In the genomic region with DNA sequence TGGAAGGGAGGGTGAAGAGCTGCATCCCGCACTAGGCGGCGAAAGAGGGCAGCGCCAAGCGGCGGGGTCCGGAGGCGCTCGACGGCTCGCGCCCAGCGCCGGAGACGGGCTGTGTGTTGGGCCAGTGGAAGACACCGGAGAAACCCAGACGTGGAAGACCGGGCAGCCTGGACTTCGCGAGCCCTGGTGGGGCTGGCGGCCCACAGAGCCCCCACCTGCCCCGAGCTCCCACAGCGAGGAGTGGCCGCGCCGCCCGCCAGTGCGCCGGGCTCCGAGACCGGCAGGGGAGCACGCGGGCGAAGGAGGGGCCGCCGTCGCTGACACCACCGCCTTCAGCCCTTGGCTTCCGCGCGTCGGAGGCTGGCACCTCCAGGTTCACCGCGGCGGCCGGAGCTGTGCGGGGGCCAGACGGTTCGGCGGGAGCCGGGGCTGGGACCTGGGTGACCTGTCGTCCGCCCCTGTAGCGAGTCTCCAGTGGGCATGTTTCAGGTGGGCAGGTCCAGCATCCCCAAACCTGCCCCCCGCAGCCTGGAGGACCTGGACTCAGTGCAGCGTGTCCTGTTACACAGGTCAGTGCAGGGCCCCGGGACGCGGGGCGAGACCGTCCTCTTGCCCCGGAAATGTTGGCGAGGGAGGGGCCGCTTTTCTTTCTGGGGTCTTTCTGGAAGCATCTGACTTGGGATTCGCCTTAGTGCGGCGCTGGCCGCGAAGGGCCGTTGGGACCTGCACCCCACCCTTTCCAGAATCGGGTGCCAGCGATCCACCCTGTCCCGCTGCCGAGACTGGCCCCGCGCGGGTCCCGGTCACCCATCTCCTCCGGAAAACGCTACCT, we compare ENCODE assay signal across 2 cellular contexts.
TF ChIP-seq lines count a peak whose summit lies in the region.

No MANE protein-coding gene starts in this region.

TF ChIP-seq in HEK293, 187 proteins besides CTCF, POLR2A, EP300 and RAD21 (continued from another document and continues in another):
- TF ChIP-seq, protein P1, sequence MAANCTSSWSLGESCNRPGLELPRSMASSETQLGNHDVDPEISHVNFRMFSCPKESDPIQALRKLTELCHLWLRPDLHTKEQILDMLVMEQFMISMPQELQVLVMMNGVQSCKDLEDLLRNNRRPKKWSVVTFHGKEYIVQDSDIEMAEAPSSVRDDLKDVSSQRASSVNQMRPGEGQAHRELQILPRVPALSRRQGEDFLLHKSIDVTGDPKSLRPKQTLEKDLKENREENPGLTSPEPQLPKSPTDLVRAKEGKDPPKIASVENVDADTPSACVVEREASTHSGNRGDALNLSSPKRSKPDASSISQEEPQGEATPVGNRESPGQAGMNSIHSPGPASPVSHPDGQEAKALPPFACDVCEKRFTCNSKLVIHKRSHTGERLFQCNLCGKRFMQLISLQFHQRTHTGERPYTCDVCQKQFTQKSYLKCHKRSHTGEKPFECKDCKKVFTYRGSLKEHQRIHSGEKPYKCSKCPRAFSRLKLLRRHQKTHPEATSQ (tag by site-specific recombination; IDR thresholded peaks at IDR 0.05): peak; percentile 76
- TF ChIP-seq, protein P2, sequence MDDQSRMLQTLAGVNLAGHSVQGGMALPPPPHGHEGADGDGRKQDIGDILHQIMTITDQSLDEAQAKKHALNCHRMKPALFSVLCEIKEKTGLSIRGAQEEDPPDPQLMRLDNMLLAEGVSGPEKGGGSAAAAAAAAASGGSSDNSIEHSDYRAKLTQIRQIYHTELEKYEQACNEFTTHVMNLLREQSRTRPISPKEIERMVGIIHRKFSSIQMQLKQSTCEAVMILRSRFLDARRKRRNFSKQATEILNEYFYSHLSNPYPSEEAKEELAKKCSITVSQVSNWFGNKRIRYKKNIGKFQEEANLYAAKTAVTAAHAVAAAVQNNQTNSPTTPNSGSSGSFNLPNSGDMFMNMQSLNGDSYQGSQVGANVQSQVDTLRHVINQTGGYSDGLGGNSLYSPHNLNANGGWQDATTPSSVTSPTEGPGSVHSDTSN (CRISPR knock-in tag; IDR thresholded peaks at IDR 0.05): 0 out of 2 replicates have a peak, but pooled peaks have one; percentile 35
- TF ChIP-seq HOXC10 (CRISPR knock-in tag; IDR thresholded peaks at IDR 0.05): no peak
- TF ChIP-seq ZNF600 (tag by site-specific recombination; IDR thresholded peaks at IDR 0.05): peak; percentile 86
- TF ChIP-seq MEIS1 (CRISPR knock-in tag; IDR thresholded peaks at IDR 0.05; ENCODE audit: borderline replicate concordance): no peak
- no peak for TF ChIP-seq ZNF211 (tag by site-specific recombination; IDR thresholded peaks at IDR 0.05; ENCODE audit: low read depth)
- peak; percentile 67 for TF ChIP-seq ZBTB48 (tag by site-specific recombination; IDR thresholded peaks at IDR 0.05)
- TF ChIP-seq, protein P3, sequence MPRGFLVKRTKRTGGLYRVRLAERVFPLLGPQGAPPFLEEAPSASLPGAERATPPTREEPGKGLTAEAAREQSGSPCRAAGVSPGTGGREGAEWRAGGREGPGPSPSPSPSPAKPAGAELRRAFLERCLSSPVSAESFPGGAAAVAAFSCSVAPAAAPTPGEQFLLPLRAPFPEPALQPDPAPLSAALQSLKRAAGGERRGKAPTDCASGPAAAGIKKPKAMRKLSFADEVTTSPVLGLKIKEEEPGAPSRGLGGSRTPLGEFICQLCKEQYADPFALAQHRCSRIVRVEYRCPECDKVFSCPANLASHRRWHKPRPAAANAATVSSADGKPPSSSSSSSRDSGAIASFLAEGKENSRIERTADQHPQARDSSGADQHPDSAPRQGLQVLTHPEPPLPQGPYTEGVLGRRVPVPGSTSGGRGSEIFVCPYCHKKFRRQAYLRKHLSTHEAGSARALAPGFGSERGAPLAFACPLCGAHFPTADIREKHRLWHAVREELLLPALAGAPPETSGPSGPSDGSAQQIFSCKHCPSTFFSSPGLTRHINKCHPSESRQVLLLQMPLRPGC (tag by site-specific recombination; IDR thresholded peaks at IDR 0.05): no peak
- no peak for TF ChIP-seq ZNF514 (tag by site-specific recombination; IDR thresholded peaks at IDR 0.05)
- TF ChIP-seq, protein P4, sequence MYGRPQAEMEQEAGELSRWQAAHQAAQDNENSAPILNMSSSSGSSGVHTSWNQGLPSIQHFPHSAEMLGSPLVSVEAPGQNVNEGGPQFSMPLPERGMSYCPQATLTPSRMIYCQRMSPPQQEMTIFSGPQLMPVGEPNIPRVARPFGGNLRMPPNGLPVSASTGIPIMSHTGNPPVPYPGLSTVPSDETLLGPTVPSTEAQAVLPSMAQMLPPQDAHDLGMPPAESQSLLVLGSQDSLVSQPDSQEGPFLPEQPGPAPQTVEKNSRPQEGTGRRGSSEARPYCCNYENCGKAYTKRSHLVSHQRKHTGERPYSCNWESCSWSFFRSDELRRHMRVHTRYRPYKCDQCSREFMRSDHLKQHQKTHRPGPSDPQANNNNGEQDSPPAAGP (tag by site-specific recombination; IDR thresholded peaks at IDR 0.05): no peak
- peak; percentile 61 for TF ChIP-seq GLIS1 (tag by site-specific recombination; IDR thresholded peaks at IDR 0.05)
- peak; percentile 50; the same call in 1 of the 2 replicates for TF ChIP-seq ZNF2 (tag by site-specific recombination; IDR thresholded peaks at IDR 0.05)
- no peak for TF ChIP-seq ZNF302 (tag by site-specific recombination; IDR thresholded peaks at IDR 0.05; ENCODE audit: low read depth)
- TF ChIP-seq TCF7L2 (IDR thresholded peaks at IDR 0.05; ENCODE audit: borderline replicate concordance, low read depth, low read length): no peak
- TF ChIP-seq, protein P5, sequence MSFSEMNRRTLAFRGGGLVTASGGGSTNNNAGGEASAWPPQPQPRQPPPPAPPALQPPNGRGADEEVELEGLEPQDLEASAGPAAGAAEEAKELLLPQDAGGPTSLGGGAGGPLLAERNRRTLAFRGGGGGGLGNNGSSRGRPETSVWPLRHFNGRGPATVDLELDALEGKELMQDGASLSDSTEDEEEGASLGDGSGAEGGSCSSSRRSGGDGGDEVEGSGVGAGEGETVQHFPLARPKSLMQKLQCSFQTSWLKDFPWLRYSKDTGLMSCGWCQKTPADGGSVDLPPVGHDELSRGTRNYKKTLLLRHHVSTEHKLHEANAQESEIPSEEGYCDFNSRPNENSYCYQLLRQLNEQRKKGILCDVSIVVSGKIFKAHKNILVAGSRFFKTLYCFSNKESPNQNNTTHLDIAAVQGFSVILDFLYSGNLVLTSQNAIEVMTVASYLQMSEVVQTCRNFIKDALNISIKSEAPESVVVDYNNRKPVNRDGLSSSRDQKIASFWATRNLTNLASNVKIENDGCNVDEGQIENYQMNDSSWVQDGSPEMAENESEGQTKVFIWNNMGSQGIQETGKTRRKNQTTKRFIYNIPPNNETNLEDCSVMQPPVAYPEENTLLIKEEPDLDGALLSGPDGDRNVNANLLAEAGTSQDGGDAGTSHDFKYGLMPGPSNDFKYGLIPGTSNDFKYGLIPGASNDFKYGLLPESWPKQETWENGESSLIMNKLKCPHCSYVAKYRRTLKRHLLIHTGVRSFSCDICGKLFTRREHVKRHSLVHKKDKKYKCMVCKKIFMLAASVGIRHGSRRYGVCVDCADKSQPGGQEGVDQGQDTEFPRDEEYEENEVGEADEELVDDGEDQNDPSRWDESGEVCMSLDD (tag by site-specific recombination; IDR thresholded peaks at IDR 0.05): no peak
- TF ChIP-seq ZNF776 (tag by site-specific recombination; IDR thresholded peaks at IDR 0.05; ENCODE audit: borderline replicate concordance): no peak
- TF ChIP-seq ZNF501 (tag by site-specific recombination; IDR thresholded peaks at IDR 0.05): peak; percentile 13; the same call in 1 of the 2 replicates
- no peak for TF ChIP-seq ZNF785 (tag by site-specific recombination; IDR thresholded peaks at IDR 0.05)
- peak; percentile 98 for TF ChIP-seq ZBTB20 (tag by site-specific recombination; IDR thresholded peaks at IDR 0.05)
- no peak for TF ChIP-seq ZNF354C (tag by site-specific recombination; IDR thresholded peaks at IDR 0.05; ENCODE audit: borderline replicate concordance, low read depth)
- TF ChIP-seq ZNF473 (tag by site-specific recombination; IDR thresholded peaks at IDR 0.05): no peak
- peak; percentile 34 for TF ChIP-seq SP2 (tag by site-specific recombination; IDR thresholded peaks at IDR 0.05)
- TF ChIP-seq ZNF701 (tag by site-specific recombination; IDR thresholded peaks at IDR 0.05): no peak

TF ChIP-seq in neural cell, 6 proteins besides CTCF, POLR2A, EP300 and RAD21 (continued from another document):
- TF ChIP-seq, protein P6, sequence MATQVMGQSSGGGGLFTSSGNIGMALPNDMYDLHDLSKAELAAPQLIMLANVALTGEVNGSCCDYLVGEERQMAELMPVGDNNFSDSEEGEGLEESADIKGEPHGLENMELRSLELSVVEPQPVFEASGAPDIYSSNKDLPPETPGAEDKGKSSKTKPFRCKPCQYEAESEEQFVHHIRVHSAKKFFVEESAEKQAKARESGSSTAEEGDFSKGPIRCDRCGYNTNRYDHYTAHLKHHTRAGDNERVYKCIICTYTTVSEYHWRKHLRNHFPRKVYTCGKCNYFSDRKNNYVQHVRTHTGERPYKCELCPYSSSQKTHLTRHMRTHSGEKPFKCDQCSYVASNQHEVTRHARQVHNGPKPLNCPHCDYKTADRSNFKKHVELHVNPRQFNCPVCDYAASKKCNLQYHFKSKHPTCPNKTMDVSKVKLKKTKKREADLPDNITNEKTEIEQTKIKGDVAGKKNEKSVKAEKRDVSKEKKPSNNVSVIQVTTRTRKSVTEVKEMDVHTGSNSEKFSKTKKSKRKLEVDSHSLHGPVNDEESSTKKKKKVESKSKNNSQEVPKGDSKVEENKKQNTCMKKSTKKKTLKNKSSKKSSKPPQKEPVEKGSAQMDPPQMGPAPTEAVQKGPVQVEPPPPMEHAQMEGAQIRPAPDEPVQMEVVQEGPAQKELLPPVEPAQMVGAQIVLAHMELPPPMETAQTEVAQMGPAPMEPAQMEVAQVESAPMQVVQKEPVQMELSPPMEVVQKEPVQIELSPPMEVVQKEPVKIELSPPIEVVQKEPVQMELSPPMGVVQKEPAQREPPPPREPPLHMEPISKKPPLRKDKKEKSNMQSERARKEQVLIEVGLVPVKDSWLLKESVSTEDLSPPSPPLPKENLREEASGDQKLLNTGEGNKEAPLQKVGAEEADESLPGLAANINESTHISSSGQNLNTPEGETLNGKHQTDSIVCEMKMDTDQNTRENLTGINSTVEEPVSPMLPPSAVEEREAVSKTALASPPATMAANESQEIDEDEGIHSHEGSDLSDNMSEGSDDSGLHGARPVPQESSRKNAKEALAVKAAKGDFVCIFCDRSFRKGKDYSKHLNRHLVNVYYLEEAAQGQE (IDR thresholded peaks at IDR 0.05; ENCODE audit: borderline replicate concordance): no peak
- TF ChIP-seq POLR2AphosphoS5 (IDR thresholded peaks at IDR 0.05): no peak
